ENCODE assay signal across 8 cellular contexts in the genomic region with DNA sequence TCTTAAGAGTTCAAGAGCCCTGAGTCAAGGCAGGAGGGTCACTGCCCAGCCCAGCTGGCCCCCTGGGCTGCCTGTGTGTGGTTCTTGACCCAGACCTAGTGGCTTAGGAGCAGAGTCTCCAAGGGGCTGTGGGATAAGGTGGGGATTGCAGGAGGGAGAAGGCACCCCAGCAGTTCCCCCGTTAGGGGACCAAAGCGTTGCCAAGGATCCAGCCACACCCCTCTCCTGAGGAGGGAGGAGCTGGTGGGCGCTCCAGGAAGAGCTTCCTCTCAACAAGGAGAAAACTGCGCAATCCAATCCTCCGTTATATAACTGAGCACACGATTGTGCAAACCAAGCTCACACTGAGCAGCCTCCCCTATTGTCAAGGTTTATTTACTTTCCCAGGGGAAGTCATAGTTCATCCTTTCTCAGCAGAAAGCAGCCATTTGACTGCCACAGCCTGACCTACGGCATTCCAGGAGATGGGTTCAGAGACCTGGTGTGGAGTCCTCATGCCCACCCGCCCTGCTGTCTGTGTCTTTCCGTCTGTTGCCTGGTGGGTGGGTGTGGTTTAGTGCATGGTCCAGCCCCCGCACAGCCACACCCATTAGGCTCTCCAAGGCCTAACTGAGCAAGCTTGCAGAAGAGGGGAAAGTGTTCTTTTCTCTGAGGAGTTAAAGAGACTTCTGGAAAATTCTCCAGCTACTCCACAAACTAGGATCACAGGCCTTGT. TPM values are rescaled to one million over a fixed set of nuclear protein-coding genes. Genes with fewer than 3 reads are reported as not detected.
A peak's percentile ranks its signal among the peaks of the same experiment; 100 is the strongest.
DNase-seq lines count a peak whose midpoint lies in the region; ATAC-seq and TF ChIP-seq lines count a peak whose summit lies in the region.

No MANE protein-coding gene starts in this region.

- no peaks in the 10 kb centered on the region for H3K27me3 ChIP-seq in rectal smooth muscle tissue (ENCODE audit: control insufficient read depth, insufficient read depth, low read length)

- H3K4me1 Mint-ChIP-seq in activated naive CD8-positive, alpha-beta T cell treated with anti-CD3 and anti-CD28 coated beads, Interleukin-2, amount 50 U/mL, for 24 hours: peaks cover 23% of the 10 kb centered on the region

- TF ChIP-seq CTCF in OCI-LY7 (conservative IDR thresholded peaks at IDR 0.05; ENCODE audit: low read length) (no peak), fibroblast of mammary gland (conservative IDR thresholded peaks at IDR 0.05; ENCODE audit: control insufficient read depth, insufficient read depth, low read depth, low read length) (no peak)

- no peaks in the 10 kb centered on the region for H3K36me3 ChIP-seq in OCI-LY7 (ENCODE audit: insufficient read depth, low read length)
- no peaks in the 10 kb centered on the region for H3K36me3 ChIP-seq in rectal smooth muscle tissue (ENCODE audit: control insufficient read depth, insufficient read depth, low read length)

- H3K4me3 Mint-ChIP-seq in activated naive CD8-positive, alpha-beta T cell treated with anti-CD3 and anti-CD28 coated beads, Interleukin-2, amount 50 U/mL, for 24 hours: no peak overlapping the region

- POLR2A ChIA-PET in OCI-LY7 (lab: Charles Lee): interaction anchor here (0.9 to 1.4 kb wide), 4 partner anchors 10 to 33 kb away, joined by 3 to 6 read pairs (median 4); no protein-coding TSS in a partner anchor

- H3K4me1 ChIP-seq in OCI-LY7 (ENCODE audit: insufficient read depth, low read length, poor library complexity, severe bottlenecking) (peaks cover 4% of the 10 kb centered on the region), rectal smooth muscle tissue (ENCODE audit: control insufficient read depth, insufficient read depth, low read length) (peaks cover 52% of the 10 kb centered on the region)

- H3K9me2 ChIP-seq in OCI-LY7 (ENCODE audit: insufficient read depth, low read length): no peaks in the 10 kb centered on the region

- no peaks in the 10 kb centered on the region for H3K79me2 ChIP-seq in OCI-LY7 (ENCODE audit: insufficient read depth, low read depth, low read length)

- H3K27ac ChIP-seq in OCI-LY7 (ENCODE audit: low read depth, low read length, poor library complexity, severe bottlenecking): no peak overlapping the region
- H3K27ac ChIP-seq in rectal smooth muscle tissue (ENCODE audit: low read depth, low read length): peak overlapping the region; percentile 74

- H3K27ac Mint-ChIP-seq in activated naive CD8-positive, alpha-beta T cell treated with anti-CD3 and anti-CD28 coated beads, Interleukin-2, amount 50 U/mL, for 24 hours: no peak overlapping the region

- H3K9me3 ChIP-seq in OCI-LY7 (ENCODE audit: low read length): no peaks in the 10 kb centered on the region

- no peak overlapping the region for H2AFZ ChIP-seq in OCI-LY7 (ENCODE audit: low read length)

- H3K27me3 Mint-ChIP-seq in activated naive CD8-positive, alpha-beta T cell treated with anti-CD3 and anti-CD28 coated beads, Interleukin-2, amount 50 U/mL, for 24 hours: peaks cover 5% of the 10 kb centered on the region

- no peak overlapping the region for H3K4me2 ChIP-seq in OCI-LY7 (ENCODE audit: low read length)

- no peak overlapping the region for H3K9ac ChIP-seq in rectal smooth muscle tissue (ENCODE audit: low read length)

- H4K20me1 ChIP-seq in OCI-LY7 (ENCODE audit: insufficient read depth, low read length): no peaks in the 10 kb centered on the region

- H3K9me3 Mint-ChIP-seq in activated naive CD8-positive, alpha-beta T cell treated with anti-CD3 and anti-CD28 coated beads, Interleukin-2, amount 50 U/mL, for 24 hours: no peaks in the 10 kb centered on the region

- no peak overlapping the region for H3K4me3 ChIP-seq in OCI-LY7 (ENCODE audit: low read depth, low read length, poor library complexity, severe bottlenecking)
- no peak overlapping the region for H3K4me3 ChIP-seq in fibroblast of mammary gland (ENCODE audit: control insufficient read depth, low read depth, low read length)
- peak overlapping the region; percentile 44 for H3K4me3 ChIP-seq in rectal smooth muscle tissue (ENCODE audit: low read length)

- intact Hi-C loops in OCI-LY7 (cut with micrococcal nuclease; ENCODE audit: unreplicated experiment): no loop called here

- peak; percentile 72 for DNase-seq in HCEC 1CT
- peak; percentile 26 for DNase-seq in OCI-LY7 (ENCODE audit: low spot score)
- peak; percentile 79 for DNase-seq in fibroblast of mammary gland (ENCODE audit: low read depth)
- no peak for DNase-seq in activated naive CD8-positive, alpha-beta T cell treated with anti-CD3 and anti-CD28 coated beads, Interleukin-2, amount 50 U/mL, for 24 hours
- no peak for DNase-seq in RPMI8226
- DNase-seq in effector CD4-positive, alpha-beta T cell: no peak

- no peak for ATAC-seq in activated naive CD8-positive, alpha-beta T cell treated with anti-CD3 and anti-CD28 coated beads, Interleukin-2, amount 50 U/mL, for 24 hours
- no peak for ATAC-seq in GM18870 (IDR thresholded peaks at IDR 0.05; ENCODE audit: unreplicated experiment)

- CTCF ChIA-PET in OCI-LY7 (lab: Charles Lee; ENCODE audit: unreplicated experiment): no interaction called here

- no TSS peak for BruUV-seq in OCI-LY7 (replicated peaks; lab: Mats Ljungman, UMichigan)

- H3K36me3 Mint-ChIP-seq in activated naive CD8-positive, alpha-beta T cell treated with anti-CD3 and anti-CD28 coated beads, Interleukin-2, amount 50 U/mL, for 24 hours (ENCODE audit: low read depth): no peaks in the 10 kb centered on the region

RNA-seq across cellular contexts. Expression of gene EPHX1, which starts 3.5 kb away (rescaled TPM):
- 0.41 and 0.44 TPM in 2 replicates for total RNA-seq in OCI-LY7 (2014; rRNA removed; shearing (Covaris generic))
- 0.89 and 1.3 TPM in 2 replicates for total RNA-seq in OCI-LY7 (2022)

RNA-seq across cellular contexts. Expression of gene SRP9, which starts 35.8 kb away (rescaled TPM):
- 182 and 221 TPM in 2 replicates for total RNA-seq in OCI-LY7 (2014; rRNA removed; shearing (Covaris generic))
- 302 and 306 TPM in 2 replicates for total RNA-seq in OCI-LY7 (2022)

Comparison
In these comparisons a context has a peak if more than half of its experiments do, and no peak if none do; other contexts are left out.
1. DNase-seq: peak in HCEC 1CT (single experiment), OCI-LY7 (single experiment) and fibroblast of mammary gland (single experiment); none in activated naive CD8-positive, alpha-beta T cell treated with anti-CD3 and anti-CD28 coated beads, Interleukin-2, amount 50 U/mL, for 24 hours (single experiment), RPMI8226 (single experiment) and effector CD4-positive, alpha-beta T cell (single experiment).